In genomic region chr22:50756949-50757491, GRCh38 we compare ENCODE assay signal across 1 cellular context.
TF ChIP-seq lines count a peak whose summit lies in the region.
"Not testable (repeated sequence)": the region's sequence is repeated elsewhere in the genome, so short reads cannot be mapped to it uniquely, and the experiment has no call there.

No MANE protein-coding gene starts in this region.

TF ChIP-seq in HepG2, 621 proteins besides CTCF, POLR2A, EP300 and RAD21 (continued from another document):
- TF ChIP-seq ARID4A (CRISPR knock-in tag; IDR thresholded peaks at IDR 0.05; ENCODE audit: borderline replicate concordance), result peak; percentile 21; the same call in 1 of the 2 replicates
- 0 out of 2 replicates have a peak, but pooled peaks have one; percentile 45 for TF ChIP-seq ZNF350 (CRISPR knock-in tag; IDR thresholded peaks at IDR 0.05; ENCODE audit: borderline replicate concordance, low read depth)
- peak; percentile 61; the same call in 1 of the 2 replicates for TF ChIP-seq SALL1 (CRISPR knock-in tag; IDR thresholded peaks at IDR 0.05)
- peak; percentile 39 for TF ChIP-seq ZNF574 (CRISPR knock-in tag; IDR thresholded peaks at IDR 0.05)
- TF ChIP-seq CBX5 (CRISPR knock-in tag; IDR thresholded peaks at IDR 0.05; ENCODE audit: borderline replicate concordance), result peak; percentile 12; the same call in 1 of the 2 replicates
- 0 out of 2 replicates have a peak, but pooled peaks have one; percentile 33 for TF ChIP-seq ZNF605 (CRISPR knock-in tag; IDR thresholded peaks at IDR 0.05)
- 0 out of 2 replicates have a peak, but pooled peaks have one; percentile 39 for TF ChIP-seq ZNF280D (CRISPR knock-in tag; IDR thresholded peaks at IDR 0.05)
- TF ChIP-seq SOX6 (IDR thresholded peaks at IDR 0.05); NR2F6 (CRISPR knock-in tag; IDR thresholded peaks at IDR 0.05): not testable (repeated sequence)
- peak; percentile 38; the same call in 1 of the 2 replicates for TF ChIP-seq SOX6 (CRISPR knock-in tag; IDR thresholded peaks at IDR 0.05)
- TF ChIP-seq POGK (CRISPR knock-in tag; conservative IDR thresholded peaks at IDR 0.05), result peak; percentile 39; the same call in 1 of the 2 replicates
- peak; percentile 30; the same call in 1 of the 2 replicates for TF ChIP-seq STAG1 (CRISPR knock-in tag; IDR thresholded peaks at IDR 0.05)
- TF ChIP-seq ZGPAT (CRISPR knock-in tag; IDR thresholded peaks at IDR 0.05), result peak; percentile 52; the same call in 1 of the 2 replicates
- TF ChIP-seq NR2F6 (IDR thresholded peaks at IDR 0.05), result peak; percentile 35; the same call in 1 of the 2 replicates
- TF ChIP-seq TAF1 (CRISPR knock-in tag; IDR thresholded peaks at IDR 0.05), result peak; percentile 29; the same call in 1 of the 2 replicates
- TF ChIP-seq MAX (IDR thresholded peaks at IDR 0.05), result peak; percentile 25; the same call in 1 of the 2 replicates
- TF ChIP-seq PAXIP1 (CRISPR knock-in tag; conservative IDR thresholded peaks at IDR 0.05), result peak; percentile 34; the same call in 1 of the 2 replicates
- TF ChIP-seq ZNF781 (CRISPR knock-in tag; IDR thresholded peaks at IDR 0.05; ENCODE audit: borderline replicate concordance, not compliant biosample characterization), result peak; percentile 44
- peak; percentile 37; the same call in 1 of the 2 replicates for TF ChIP-seq YEATS4 (CRISPR knock-in tag; IDR thresholded peaks at IDR 0.05; ENCODE audit: borderline replicate concordance)
- TF ChIP-seq ZNF274 (CRISPR knock-in tag; IDR thresholded peaks at IDR 0.05), result 0 out of 2 replicates have a peak, but pooled peaks have one; percentile 31
